Comparison of ENCODE assay signal across 8 cellular contexts in the genomic region with DNA sequence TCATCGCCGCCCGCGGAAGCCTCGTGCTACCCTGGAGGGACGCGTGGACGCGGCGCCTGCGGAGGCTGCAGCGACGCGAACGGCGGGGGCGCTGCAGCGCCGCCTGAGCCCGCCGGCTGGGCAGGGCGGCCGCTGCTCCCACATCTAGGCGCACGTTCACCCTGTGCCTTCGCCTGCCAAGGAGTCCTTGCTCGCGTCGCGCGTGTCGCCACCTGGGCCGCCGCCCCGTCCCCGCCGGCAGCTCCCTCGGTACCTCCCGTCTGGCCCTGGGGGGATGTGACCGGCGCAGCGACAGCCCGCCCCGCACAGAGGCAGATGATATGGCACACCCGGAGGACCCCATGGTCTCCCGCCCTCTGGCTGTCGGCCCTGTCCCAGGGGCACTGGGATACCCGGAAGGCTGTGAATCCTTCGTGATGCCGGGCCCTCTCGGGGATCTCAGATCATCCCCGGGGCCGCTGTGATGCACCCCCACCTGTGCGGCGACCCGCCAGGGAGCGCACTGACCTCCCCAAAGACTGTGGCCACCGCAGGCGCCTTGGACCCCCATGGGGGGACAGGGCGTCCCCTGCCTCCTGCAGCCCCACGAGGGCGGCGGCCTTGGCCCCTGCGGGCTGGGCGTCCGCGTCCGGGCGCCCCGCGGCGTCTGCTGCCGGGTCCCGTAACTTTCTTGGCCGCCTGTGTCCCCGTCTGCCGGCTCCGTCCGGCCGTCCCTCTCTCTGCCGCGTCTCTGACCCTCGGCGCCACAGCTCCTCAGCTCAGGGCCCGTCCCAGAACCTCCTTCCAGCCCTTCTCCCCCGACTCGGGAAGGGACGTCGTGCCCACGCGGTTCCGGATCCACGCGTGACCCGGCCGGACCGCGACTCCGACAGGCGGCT. TPM values are rescaled to one million over a fixed set of nuclear protein-coding genes. Genes with fewer than 3 reads are reported as not detected.
DNase-seq lines count a peak whose midpoint lies in the region; ATAC-seq lines count a peak whose summit lies in the region.

No MANE protein-coding gene starts in this region.

- peak overlapping the region; percentile 71 to 75 for H3K4me3 Mint-ChIP-seq in effector memory CD8-positive, alpha-beta T cell
- H3K4me3 Mint-ChIP-seq in stimulated activated effector memory CD8-positive, alpha-beta T cell treated with anti-CD3 and anti-CD28 coated beads, Interleukin-12 subunit alpha, Interleukin-12 subunit beta, amount 100 ng/mL, for 72 hours: peak overlapping the region; percentile 71

- peaks cover 71% of the 10 kb centered on the region for H3K4me1 ChIP-seq in BLaER1
- peaks cover 6% of the 10 kb centered on the region for H3K4me1 ChIP-seq in mesodermal cell (ENCODE audit: control insufficient read depth, insufficient read depth, low read length, poor library complexity, severe bottlenecking)

- 0 to 1% methylated on average over 86 to 100 of the region's 100 CpGs for WGBS in mesodermal cell (ENCODE audit: insufficient coverage in 2 of 2), 2 experiments

- H3K4me3 ChIP-seq in BLaER1 (peak overlapping the region; percentile 98), mesodermal cell (ENCODE audit: extremely low read depth, insufficient read depth, low read length, poor library complexity, severe bottlenecking) (peak overlapping the region; percentile 77)

- no peaks in the 10 kb centered on the region for H3K9me3 Mint-ChIP-seq in effector memory CD8-positive, alpha-beta T cell
- no peaks in the 10 kb centered on the region for H3K9me3 Mint-ChIP-seq in stimulated activated effector memory CD8-positive, alpha-beta T cell treated with anti-CD3 and anti-CD28 coated beads, Interleukin-12 subunit alpha, Interleukin-12 subunit beta, amount 100 ng/mL, for 72 hours

- H3K36me3 Mint-ChIP-seq in effector memory CD8-positive, alpha-beta T cell (ENCODE audit: insufficient read depth): no peaks in the 10 kb centered on the region
- H3K36me3 Mint-ChIP-seq in stimulated activated effector memory CD8-positive, alpha-beta T cell treated with anti-CD3 and anti-CD28 coated beads, Interleukin-12 subunit alpha, Interleukin-12 subunit beta, amount 100 ng/mL, for 72 hours: peaks cover 13% of the 10 kb centered on the region

- peaks cover 16% of the 10 kb centered on the region for H3K36me3 ChIP-seq in BLaER1
- H3K36me3 ChIP-seq in mesodermal cell (ENCODE audit: control insufficient read depth, insufficient read depth, low read length): no peaks in the 10 kb centered on the region

- H3K9me3 ChIP-seq in BLaER1 (no peaks in the 10 kb centered on the region), mesodermal cell (ENCODE audit: control insufficient read depth, low read length) (no peaks in the 10 kb centered on the region)

- peaks cover 21 to 26% of the 10 kb centered on the region in 2 donors for H3K4me1 Mint-ChIP-seq in effector memory CD8-positive, alpha-beta T cell (ENCODE audit: low read depth in 2 of 2)
- peaks cover 35% of the 10 kb centered on the region for H3K4me1 Mint-ChIP-seq in stimulated activated effector memory CD8-positive, alpha-beta T cell treated with anti-CD3 and anti-CD28 coated beads, Interleukin-12 subunit alpha, Interleukin-12 subunit beta, amount 100 ng/mL, for 72 hours

- H3K27me3 Mint-ChIP-seq in effector memory CD8-positive, alpha-beta T cell: peaks cover 13 to 34% of the 10 kb centered on the region in 2 donors

- no peaks in the 10 kb centered on the region for H3K27me3 ChIP-seq in BLaER1

- ATAC-seq in GM19397 (IDR thresholded peaks at IDR 0.05; ENCODE audit: unreplicated experiment) (peak; percentile 19), GM18873 (IDR thresholded peaks at IDR 0.05; ENCODE audit: low FRiP score, unreplicated experiment) (no peak)
- peak; percentile 75 for ATAC-seq in effector memory CD8-positive, alpha-beta T cell (replicated peaks)
- peak; percentile 71 for ATAC-seq in stimulated activated effector memory CD8-positive, alpha-beta T cell treated with anti-CD3 and anti-CD28 coated beads, Interleukin-12 subunit alpha, Interleukin-12 subunit beta, amount 100 ng/mL, for 72 hours

- peak overlapping the region; percentile 99 for H3K4me2 ChIP-seq in BLaER1

- peak; percentile 70 for DNase-seq in NAMALWA (ENCODE audit: low spot score)
- peak; percentile 53 to 55 for DNase-seq in activated CD4-positive, alpha-beta T cell treated with anti-CD3 and anti-CD28 coated beads, Interleukin-2, amount 50 U/mL, for 48 hours
- peak; percentile 41 to 58 (median 49) for DNase-seq in effector memory CD8-positive, alpha-beta T cell
- DNase-seq in stimulated activated effector memory CD8-positive, alpha-beta T cell treated with anti-CD3 and anti-CD28 coated beads, Interleukin-12 subunit alpha, Interleukin-12 subunit beta, amount 100 ng/mL, for 72 hours (ENCODE audit: low spot score in 2 of 2): peak; percentile 46 to 78

- H3K27ac ChIP-seq in BLaER1 (peak overlapping the region; percentile 99), mesodermal cell (ENCODE audit: low read depth, low read length, severe bottlenecking) (no peak overlapping the region)

- peak overlapping the region; percentile 98 for H3K9ac ChIP-seq in BLaER1

- no peak overlapping the region for H3K27ac Mint-ChIP-seq in effector memory CD8-positive, alpha-beta T cell
- H3K27ac Mint-ChIP-seq in stimulated activated effector memory CD8-positive, alpha-beta T cell treated with anti-CD3 and anti-CD28 coated beads, Interleukin-12 subunit alpha, Interleukin-12 subunit beta, amount 100 ng/mL, for 72 hours: no peak overlapping the region

- peaks cover 53% of the 10 kb centered on the region for H4K20me1 ChIP-seq in BLaER1

RNA-seq across cellular contexts. Expression of gene TBC1D24, which starts 0.7 kb away (rescaled TPM):
- 5.9 TPM for polyA plus RNA-seq in mesodermal cell (2013, experiment 1 of 2)
- polyA plus RNA-seq in mesodermal cell (2013, experiment 2 of 2): 5.0 TPM

RNA-seq across cellular contexts. Expression of gene NTN3, which starts 3.1 kb away (rescaled TPM):
- 0.70 TPM for polyA plus RNA-seq in mesodermal cell (2013, experiment 1 of 2)
- polyA plus RNA-seq in mesodermal cell (2013, experiment 2 of 2): 0.30 TPM

RNA-seq across cellular contexts. Expression of gene TEDC2, which starts 14.3 kb away (rescaled TPM):
- 15.0 TPM for polyA plus RNA-seq in mesodermal cell (2013, experiment 1 of 2)
- 13.2 TPM for polyA plus RNA-seq in mesodermal cell (2013, experiment 2 of 2)

RNA-seq across cellular contexts. Expression of gene ATP6V0C, which starts 39.5 kb away (rescaled TPM):
- 255 TPM for polyA plus RNA-seq in mesodermal cell (2013, experiment 1 of 2)
- 193 TPM for polyA plus RNA-seq in mesodermal cell (2013, experiment 2 of 2)

RNA-seq across cellular contexts. Expression of gene CCNF, which starts 45.0 kb away (rescaled TPM):
- polyA plus RNA-seq in mesodermal cell (2013, experiment 1 of 2): 25.7 TPM
- polyA plus RNA-seq in mesodermal cell (2013, experiment 2 of 2): 23.2 TPM
